18 cellular contexts compared by ENCODE assay signal in the genomic region with DNA sequence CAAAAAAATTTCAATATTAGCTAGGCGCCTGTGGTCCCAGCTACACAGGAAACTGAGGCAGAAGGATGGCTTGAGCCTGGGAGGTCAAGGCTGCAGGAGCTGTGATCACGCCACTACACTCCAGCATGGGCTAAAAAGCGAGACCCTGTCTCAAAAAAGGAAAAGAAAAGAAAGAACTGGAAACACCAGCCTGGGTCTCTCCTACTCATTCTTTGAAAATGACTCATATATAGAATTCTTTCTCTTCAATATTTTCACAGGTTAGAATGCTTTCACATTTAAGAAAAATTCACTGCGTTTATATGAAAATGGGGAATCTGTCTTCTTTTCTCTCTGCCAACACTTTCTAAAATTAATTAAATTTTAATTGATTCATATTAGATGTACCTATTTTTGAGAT.
A peak's percentile ranks its signal among the peaks of the same experiment; 100 is the strongest.
DNase-seq lines count a peak whose midpoint lies in the region; ATAC-seq, FAIRE-seq and TF ChIP-seq lines count a peak whose summit lies in the region.
"Had no signal": no experiment of that assay in that cellular context is flagged by ENCODE, and none has a peak within 500 bp of the region (broad histone marks: within the 10 kb centered on the region; RNA-seq: fewer than 3 reads in every experiment).

No MANE protein-coding gene starts in this region.

- H3K4me3 ChIP-seq in astrocyte (ENCODE audit: insufficient read depth, low read depth, low read length) (no peak overlapping the region), suprapubic skin (no peak overlapping the region), sigmoid colon (no peak overlapping the region)
- H3K4me3 ChIP-seq: HAP-1, pancreas, smooth muscle cell had no signal

- H3K4me1 ChIP-seq in astrocyte (ENCODE audit: insufficient read depth, low read length) (no peaks in the 10 kb centered on the region), suprapubic skin (no peaks in the 10 kb centered on the region), sigmoid colon (no peaks in the 10 kb centered on the region)
- H3K4me1 ChIP-seq: HAP-1, pancreas had no signal

- H2AFZ ChIP-seq in astrocyte (ENCODE audit: low read depth, low read length) = no peak overlapping the region

- no peaks in the 10 kb centered on the region for H3K36me3 Mint-ChIP-seq in activated T-cell treated with anti-CD3 and anti-CD28 coated beads, Interleukin-2, amount 50 U/mL, for 24 hours (ENCODE audit: low read depth)
- H3K36me3 Mint-ChIP-seq in astrocyte (ENCODE audit: low read depth, unreplicated experiment) = no peaks in the 10 kb centered on the region

- TF ChIP-seq POLR2A in suprapubic skin (IDR thresholded peaks at IDR 0.05) (no peak), sigmoid colon (IDR thresholded peaks at IDR 0.05) (no peak)

- TF ChIP-seq CTCF in astrocyte (IDR thresholded peaks at IDR 0.05; ENCODE audit: insufficient read depth, low read depth, low read length) (no peak), suprapubic skin (IDR thresholded peaks at IDR 0.05) (no peak), sigmoid colon (IDR thresholded peaks at IDR 0.05) (no peak)

- H3K4me2 ChIP-seq in astrocyte (ENCODE audit: low read length) = peak overlapping the region; percentile 21
- H3K4me2 ChIP-seq: smooth muscle cell had no signal

- peak overlapping the region; percentile 92 for H3K27ac Mint-ChIP-seq in activated T-cell treated with anti-CD3 and anti-CD28 coated beads, Interleukin-2, amount 50 U/mL, for 24 hours
- H3K27ac Mint-ChIP-seq in astrocyte (ENCODE audit: unreplicated experiment) = no peak overlapping the region

- H3K9me3 ChIP-seq in astrocyte (ENCODE audit: insufficient read depth, low read depth, low read length) = no peaks in the 10 kb centered on the region
- H3K9me3 ChIP-seq in suprapubic skin = no peaks in the 10 kb centered on the region
- H3K9me3 ChIP-seq in sigmoid colon = no peaks in the 10 kb centered on the region
- H3K9me3 ChIP-seq: HAP-1, pancreas had no signal

- H3K4me1 Mint-ChIP-seq in activated T-cell treated with anti-CD3 and anti-CD28 coated beads, Interleukin-2, amount 50 U/mL, for 24 hours (ENCODE audit: low read depth) = peaks cover 27% of the 10 kb centered on the region
- H3K4me1 Mint-ChIP-seq in astrocyte (ENCODE audit: low read depth, unreplicated experiment) = peaks cover 5% of the 10 kb centered on the region

- peaks cover 31% of the 10 kb centered on the region for H3K27me3 Mint-ChIP-seq in activated T-cell treated with anti-CD3 and anti-CD28 coated beads, Interleukin-2, amount 50 U/mL, for 24 hours
- H3K27me3 Mint-ChIP-seq in astrocyte (ENCODE audit: low read depth, unreplicated experiment) = peaks cover 2% of the 10 kb centered on the region

- no peak for FAIRE-seq in astrocyte (lab: Jason Lieb, UNC)
- FAIRE-seq: pancreas, RCC 7860 had no signal

- H3K27ac ChIP-seq in astrocyte (ENCODE audit: low read depth, low read length) (no peak overlapping the region), suprapubic skin (no peak overlapping the region), sigmoid colon (no peak overlapping the region)
- H3K27ac ChIP-seq: pancreas, WERI-Rb-1 had no signal

- H3K79me2 ChIP-seq in astrocyte (ENCODE audit: insufficient read depth, low read length) = no peaks in the 10 kb centered on the region

- WGBS in suprapubic skin = 86% methylated on average over 4 of the region's 4 CpGs
- 76 to 91% methylated on average over 4 of the region's 4 CpGs for WGBS in sigmoid colon, 2 donors

- no peaks in the 10 kb centered on the region for H3K9me3 Mint-ChIP-seq in activated T-cell treated with anti-CD3 and anti-CD28 coated beads, Interleukin-2, amount 50 U/mL, for 24 hours
- H3K9me3 Mint-ChIP-seq in astrocyte (ENCODE audit: unreplicated experiment) = no peaks in the 10 kb centered on the region

- intact Hi-C loops in sigmoid colon (cut with DNase I) = no loop called here

- TF ChIP-seq EP300 in suprapubic skin (IDR thresholded peaks at IDR 0.05) = no peak
- no peak for TF ChIP-seq EP300 in sigmoid colon (IDR thresholded peaks at IDR 0.05)

- H3K4me3 Mint-ChIP-seq in activated T-cell treated with anti-CD3 and anti-CD28 coated beads, Interleukin-2, amount 50 U/mL, for 24 hours = peak overlapping the region; percentile 31
- no peak overlapping the region for H3K4me3 Mint-ChIP-seq in astrocyte (ENCODE audit: unreplicated experiment)

- no peaks in the 10 kb centered on the region for H3K27me3 ChIP-seq in astrocyte (ENCODE audit: insufficient read depth, low read length)
- H3K27me3 ChIP-seq in suprapubic skin = peaks cover 7% of the 10 kb centered on the region
- H3K27me3 ChIP-seq in sigmoid colon = peaks cover 0 to 10% (median 0%) of the 10 kb centered on the region in 3 donors
- H3K27me3 ChIP-seq: pancreas had no signal

- ATAC-seq in GM21526 (IDR thresholded peaks at IDR 0.05; ENCODE audit: low FRiP score, unreplicated experiment) = peak; percentile 46
- peak; percentile 52 for ATAC-seq in HG03095 (IDR thresholded peaks at IDR 0.05; ENCODE audit: unreplicated experiment)
- ATAC-seq: pancreas had no signal

- no peaks in the 10 kb centered on the region for H3K36me3 ChIP-seq in astrocyte (ENCODE audit: insufficient read depth, low read length)
- H3K36me3 ChIP-seq in suprapubic skin = no peaks in the 10 kb centered on the region
- H3K36me3 ChIP-seq in sigmoid colon = no peaks in the 10 kb centered on the region
- H3K36me3 ChIP-seq: HAP-1, pancreas, WERI-Rb-1 had no signal

- H4K20me1 ChIP-seq in astrocyte (ENCODE audit: insufficient read depth, low read length) = no peaks in the 10 kb centered on the region

- H3K9ac ChIP-seq in astrocyte (ENCODE audit: low read length) = no peak overlapping the region

- no peak for DNase-seq in activated T-cell treated with anti-CD3 and anti-CD28 coated beads, Interleukin-2, amount 50 U/mL, for 24 hours
- no peak for DNase-seq in activated T-cell treated with anti-CD3 and anti-CD28 coated beads, Interleukin-2, amount 50 U/mL, for 1 hour
- DNase-seq in astrocyte (ENCODE audit: low read depth) (no peak), suprapubic skin (ENCODE audit: low spot score in 2 of 2) (no peak), NCI-H82 (lab: John Stamatoyannopoulos, UW) (no peak), sigmoid colon (no peak)
- DNase-seq: aorta, cortex of kidney, erythroblast, NCI-H1930, NCI-H526 treated with DMSO at 0.1 percent for 48 hours, pancreas, WERI-Rb-1 had no signal
